In the genomic region with DNA sequence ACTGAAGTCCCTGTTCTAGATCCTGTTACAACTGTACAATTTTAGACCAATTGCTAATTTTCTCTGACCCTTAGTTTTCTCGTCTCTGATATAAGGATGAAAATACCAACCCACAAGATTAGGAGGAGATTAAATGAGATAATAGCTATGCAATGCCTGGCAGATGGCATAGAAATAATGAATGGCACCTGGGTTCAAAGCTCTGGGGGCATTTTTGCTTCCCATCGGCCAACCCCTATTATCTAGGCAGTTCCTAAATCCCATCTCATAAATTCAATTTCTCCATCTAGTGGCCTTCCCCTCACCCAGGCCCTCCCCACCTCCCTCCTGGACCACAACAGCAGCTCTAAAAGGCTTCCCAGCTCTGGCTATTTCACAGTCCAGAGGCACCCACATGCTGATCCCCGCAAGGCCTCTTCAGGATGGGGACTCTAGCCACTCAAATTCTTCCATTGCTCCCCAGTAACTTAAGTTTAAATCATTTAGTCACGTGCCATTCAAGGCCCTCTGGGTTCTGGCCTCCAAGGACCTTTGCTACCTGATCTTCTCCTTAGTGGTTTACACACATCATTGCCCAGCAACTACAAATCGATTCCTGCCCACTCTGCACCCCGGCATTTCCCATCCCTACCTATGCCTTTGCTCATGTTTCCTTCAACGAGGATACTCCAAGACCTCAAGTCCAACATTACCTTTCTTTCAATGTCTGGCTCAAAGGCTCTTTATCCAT, we compare ENCODE assay signal across 15 cellular contexts.
A peak's percentile ranks its signal among the peaks of the same experiment; 100 is the strongest.
DNase-seq lines count a peak whose midpoint lies in the region; ATAC-seq and TF ChIP-seq lines count a peak whose summit lies in the region.
"Had no signal": no experiment of that assay in that cellular context is flagged by ENCODE, and none has a peak within 500 bp of the region (broad histone marks: within the 10 kb centered on the region; RNA-seq: fewer than 3 reads in every experiment).

No MANE protein-coding gene starts in this region.

- no peak overlapping the region for H3K4me3 Mint-ChIP-seq in T-helper 2 cell treated with Interferon-gamma antibody and Interleukin-4, amounts not matched to agents 5 μg/mL and 100 μg/mL, for 36 hours
- peak overlapping the region; percentile 27 for H3K4me3 Mint-ChIP-seq in activated naive CD8-positive, alpha-beta T cell
- H3K4me3 Mint-ChIP-seq in natural killer cell = no peak overlapping the region

- ATAC-seq in DND-41 (ENCODE audit: insufficient read depth, low read depth) (no peak), natural killer cell (no peak), GM21447 (IDR thresholded peaks at IDR 0.05; ENCODE audit: unreplicated experiment) (no peak), GM18502 (IDR thresholded peaks at IDR 0.05; ENCODE audit: poor library complexity, unreplicated experiment) (no peak)
- ATAC-seq: esophagus mucosa, upper lobe of right lung had no signal

- no peak overlapping the region for H2AFZ ChIP-seq in DND-41 (ENCODE audit: low read depth, low read length)
- H2AFZ ChIP-seq: hepatocyte had no signal

- H3K36me3 ChIP-seq in DND-41 (ENCODE audit: insufficient read depth, low read length) = peaks cover 64% of the 10 kb centered on the region

- no peaks in the 10 kb centered on the region for H3K27me3 ChIP-seq in DND-41 (ENCODE audit: insufficient read depth, low read length, poor library complexity)
- H3K27me3 ChIP-seq: hepatocyte, upper lobe of right lung had no signal

- H3K4me3 ChIP-seq in DND-41 (ENCODE audit: low read depth in 1 of 2, low read length in 2 of 2) = no peak overlapping the region
- H3K4me3 ChIP-seq: hepatocyte, upper lobe of right lung had no signal

- H3K4me2 ChIP-seq in DND-41 (ENCODE audit: insufficient read depth, low read length) = no peak overlapping the region
- H3K4me2 ChIP-seq: hepatocyte had no signal

- H4K20me1 ChIP-seq in DND-41 (ENCODE audit: insufficient read depth, low read length) = peaks cover 79% of the 10 kb centered on the region

- no peaks in the 10 kb centered on the region for H3K4me1 ChIP-seq in DND-41 (ENCODE audit: insufficient read depth, low read length)

- H3K4me1 Mint-ChIP-seq in T-helper 2 cell treated with Interferon-gamma antibody and Interleukin-4, amounts not matched to agents 5 μg/mL and 100 μg/mL, for 36 hours (ENCODE audit: low read depth) = peaks cover 71% of the 10 kb centered on the region
- H3K4me1 Mint-ChIP-seq in activated naive CD8-positive, alpha-beta T cell (ENCODE audit: low read depth) = peaks cover 89% of the 10 kb centered on the region
- peaks cover 75 to 81% of the 10 kb centered on the region in 2 donors for H3K4me1 Mint-ChIP-seq in natural killer cell

- H3K9me3 Mint-ChIP-seq in T-helper 2 cell treated with Interferon-gamma antibody and Interleukin-4, amounts not matched to agents 5 μg/mL and 100 μg/mL, for 36 hours = no peaks in the 10 kb centered on the region
- no peaks in the 10 kb centered on the region for H3K9me3 Mint-ChIP-seq in activated naive CD8-positive, alpha-beta T cell (ENCODE audit: low read depth)
- no peaks in the 10 kb centered on the region for H3K9me3 Mint-ChIP-seq in natural killer cell

- DNase-seq in T-helper 2 cell treated with Interferon-gamma antibody and Interleukin-4, amounts not matched to agents 5 μg/mL and 100 μg/mL, for 36 hours (ENCODE audit: low spot score) = no peak
- DNase-seq in T-helper 2 cell = no peak
- no peak for DNase-seq in DND-41
- no peak for DNase-seq in natural killer cell
- DNase-seq in activated CD4-positive, CD25-positive, alpha-beta regulatory T cell (lab: John Stamatoyannopoulos, UW) = no peak
- DNase-seq: 8988T, left cardiac atrium, MV-4-11, NCI-H82, upper lobe of right lung had no signal

- no peaks in the 10 kb centered on the region for H3K27me3 Mint-ChIP-seq in T-helper 2 cell treated with Interferon-gamma antibody and Interleukin-4, amounts not matched to agents 5 μg/mL and 100 μg/mL, for 36 hours (ENCODE audit: low read depth)
- H3K27me3 Mint-ChIP-seq in activated naive CD8-positive, alpha-beta T cell = no peaks in the 10 kb centered on the region
- no peaks in the 10 kb centered on the region for H3K27me3 Mint-ChIP-seq in natural killer cell (ENCODE audit: low read depth in 2 of 2)

- no peaks in the 10 kb centered on the region for H3K9me3 ChIP-seq in DND-41 (ENCODE audit: insufficient read depth, low read length, severe bottlenecking)
- H3K9me3 ChIP-seq: upper lobe of right lung had no signal

- peaks cover 100% of the 10 kb centered on the region for H3K79me2 ChIP-seq in DND-41 (ENCODE audit: insufficient read depth, low read length)

- H3K9ac ChIP-seq in DND-41 (ENCODE audit: low read depth, low read length) = no peak overlapping the region

- intact Hi-C loops in natural killer cell (cut with micrococcal nuclease) = no loop called here

- H3K36me3 Mint-ChIP-seq in T-helper 2 cell treated with Interferon-gamma antibody and Interleukin-4, amounts not matched to agents 5 μg/mL and 100 μg/mL, for 36 hours (ENCODE audit: low read depth) = peaks cover 69% of the 10 kb centered on the region
- H3K36me3 Mint-ChIP-seq in activated naive CD8-positive, alpha-beta T cell = peaks cover 34% of the 10 kb centered on the region
- no peaks in the 10 kb centered on the region for H3K36me3 Mint-ChIP-seq in natural killer cell

- H3K27ac ChIP-seq in DND-41 (ENCODE audit: low read length) = 0 out of 2 replicates have a peak overlapping the region, but pooled peaks have one; percentile 0
- H3K27ac ChIP-seq: hepatocyte, upper lobe of right lung had no signal

- TF ChIP-seq CTCF in DND-41 (IDR thresholded peaks at IDR 0.05; ENCODE audit: borderline replicate concordance, extremely low read depth, low read length, poor library complexity, severe bottlenecking) (no peak), natural killer cell (IDR thresholded peaks at IDR 0.05) (no peak)

- peak overlapping the region; percentile 85 for H3K27ac Mint-ChIP-seq in T-helper 2 cell treated with Interferon-gamma antibody and Interleukin-4, amounts not matched to agents 5 μg/mL and 100 μg/mL, for 36 hours
- H3K27ac Mint-ChIP-seq in activated naive CD8-positive, alpha-beta T cell = peak overlapping the region; percentile 83
- H3K27ac Mint-ChIP-seq in natural killer cell = peak overlapping the region; percentile 56 to 70
